In the genomic region with DNA sequence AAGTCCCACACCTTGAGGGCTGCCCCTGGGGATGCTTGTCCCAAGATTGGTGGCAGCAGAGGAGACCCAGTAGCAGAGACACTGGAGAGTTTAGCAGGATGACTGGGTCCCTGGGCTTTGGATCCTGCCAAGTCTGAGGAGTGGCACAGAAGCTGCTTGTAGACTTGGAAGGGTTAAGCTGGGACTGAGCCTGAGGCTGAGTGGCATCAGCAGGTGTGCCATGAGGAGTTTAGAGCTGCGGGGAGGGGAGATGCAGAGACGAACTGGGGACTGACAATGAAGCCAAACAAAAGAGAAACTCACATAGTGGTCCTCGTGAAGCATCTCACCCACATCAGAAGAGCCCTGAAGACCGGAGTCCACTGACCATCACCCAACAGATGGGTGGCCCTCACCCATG, we compare ENCODE assay signal across 22 cellular contexts.
"Had no signal": no experiment of that assay in that cellular context is flagged by ENCODE, and none has a peak within 500 bp of the region (broad histone marks: within the 10 kb centered on the region; RNA-seq: fewer than 3 reads in every experiment).

No MANE protein-coding gene starts in this region.

- H3K4me3 ChIP-seq: PC-9, SK-N-MC had no signal

- H3K27ac ChIP-seq: KMS-11, PC-9, RWPE1, SK-N-MC had no signal

- H3K4me2 ChIP-seq: KMS-11, PC-9 had no signal

- DNase-seq: activated CD4-positive, alpha-beta T cell treated with anti-CD3 and anti-CD28 coated beads, Interleukin-2, amount 10 ng/mL, durations not matched to agents 7 days and 5 days; activated CD4-positive, alpha-beta T cell treated with anti-CD3 and anti-CD28 coated beads, Interleukin-2, amount 50 U/mL, for 48 hours; activated CD8-positive, alpha-beta T cell treated with anti-CD3 and anti-CD28 coated beads, Interleukin-2, amount 10 ng/mL, durations not matched to agents 7 days and 5 days; activated effector memory CD4-positive, alpha-beta T cell treated with Interleukin-2 at 50 U/mL for 16 hours; activated naive CD4-positive, alpha-beta T cell treated with anti-CD3 and anti-CD28 coated beads, Interleukin-2, amount 10 ng/mL, durations not matched to agents 7 days and 5 days; activated naive CD8-positive, alpha-beta T cell treated with anti-CD3 and anti-CD28 coated beads, Interleukin-2, amount 50 U/mL, for 24 hours; activated T-cell treated with anti-CD3 and anti-CD28 coated beads, Interleukin-2, amount 50 U/mL, for 4 hours; anterior cingulate cortex; caudate nucleus; cerebellar nuclear complex; MM.1S; MV-4-11; NCI-H1092; NCI-H1436 treated with DMSO at 0.1 percent for 48 hours; NCI-H1694 treated with DMSO at 0.1 percent for 48 hours; NCI-H2029; NCI-H2171 treated with DMSO at 0.1 percent for 48 hours; NCI-H2227 treated with DMSO at 0.1 percent for 48 hours; PC-9 had no signal

- H2AFZ ChIP-seq: PC-9 had no signal

- H3K9ac ChIP-seq: KMS-11 had no signal
